In genomic region chr22:23180893-23181762, GRCh38 we compare ENCODE assay signal across 8 cellular contexts. TPM values are rescaled to one million over a fixed set of nuclear protein-coding genes. Genes with fewer than 3 reads are reported as not detected.
DNase-seq lines count a peak whose midpoint lies in the region; ATAC-seq, FAIRE-seq and TF ChIP-seq lines count a peak whose summit lies in the region.

No MANE protein-coding gene starts in this region.

- peak overlapping the region; percentile 82 for H3K27ac Mint-ChIP-seq in CD8-positive, alpha-beta T cell
- H3K27ac Mint-ChIP-seq in stimulated activated naive CD8-positive, alpha-beta T cell treated with anti-CD3 and anti-CD28 coated beads, Interleukin-15, amount 100 ng/mL, for 72 hours, result peak overlapping the region; percentile 42 to 48

- H3K27ac ChIP-seq in CD8-positive, alpha-beta T cell (ENCODE audit: low read depth, low read length), result peak overlapping the region; percentile 56
- peak overlapping the region; percentile 63 for H3K27ac ChIP-seq in KMS-11
- H3K27ac ChIP-seq in ascending aorta, result peak overlapping the region; percentile 73 to 80

- no peaks in the 10 kb centered on the region for H3K27me3 Mint-ChIP-seq in CD8-positive, alpha-beta T cell (ENCODE audit: low read depth)
- H3K27me3 Mint-ChIP-seq in stimulated activated naive CD8-positive, alpha-beta T cell treated with anti-CD3 and anti-CD28 coated beads, Interleukin-15, amount 100 ng/mL, for 72 hours, result no peaks in the 10 kb centered on the region

- peak overlapping the region; percentile 92 for H3K4me2 ChIP-seq in KMS-11

- peak overlapping the region; percentile 62; the same call in 1 of the 2 replicates for H3K9ac ChIP-seq in KMS-11

- intact Hi-C loops in CD8-positive, alpha-beta T cell (cut with DNase I, micrococcal nuclease), result loop anchor here (1.0 to 5.0 kb wide), 4 partner anchors 36 to 81 kb away; no protein-coding TSS in a partner anchor
- intact Hi-C loops in ascending aorta (cut with DNase I), result loop anchor here (1.0 kb wide), 2 partner anchors 23 to 45 kb away; no protein-coding TSS in a partner anchor
- intact Hi-C loops in left colon (cut with DNase I, micrococcal nuclease), result no loop called here

- H3K4me1 Mint-ChIP-seq in CD8-positive, alpha-beta T cell (ENCODE audit: low read depth), result peaks cover 61% of the 10 kb centered on the region
- H3K4me1 Mint-ChIP-seq in stimulated activated naive CD8-positive, alpha-beta T cell treated with anti-CD3 and anti-CD28 coated beads, Interleukin-15, amount 100 ng/mL, for 72 hours, result peaks cover 62% of the 10 kb centered on the region

- TF ChIP-seq CTCF in CD8-positive, alpha-beta T cell (IDR thresholded peaks at IDR 0.05), result no peak
- TF ChIP-seq CTCF in KMS-11 (conservative IDR thresholded peaks at IDR 0.05; ENCODE audit: low read depth, low read length) (no peak), ascending aorta (IDR thresholded peaks at IDR 0.05) (no peak), D721Med (IDR thresholded peaks at IDR 0.05; ENCODE audit: insufficient read depth, missing control alignments) (no peak)

- no peaks in the 10 kb centered on the region for H3K9me3 ChIP-seq in CD8-positive, alpha-beta T cell (ENCODE audit: low read length)
- H3K9me3 ChIP-seq in ascending aorta, result no peaks in the 10 kb centered on the region

- no peaks in the 10 kb centered on the region for H3K36me3 ChIP-seq in CD8-positive, alpha-beta T cell (ENCODE audit: insufficient read depth, low read length)
- H3K36me3 ChIP-seq in KMS-11 (ENCODE audit: insufficient read depth) (no peaks in the 10 kb centered on the region), ascending aorta (peaks cover 0 to 10% of the 10 kb centered on the region in 2 donors)

- POLR2A ChIA-PET in CD8-positive, alpha-beta T cell (lab: Charles Lee), result interaction anchor here (1.0 to 1.7 kb wide), 7 partner anchors 13 to 89 kb away, joined by 3 to 10 read pairs (median 4); no protein-coding TSS in a partner anchor

- H4K20me1 ChIP-seq in KMS-11 (ENCODE audit: insufficient read depth), result no peaks in the 10 kb centered on the region; the same call in 1 of the 2 replicates

- peaks cover 49% of the 10 kb centered on the region for H3K4me1 ChIP-seq in CD8-positive, alpha-beta T cell (ENCODE audit: insufficient read depth, low read length)
- H3K4me1 ChIP-seq in KMS-11 (ENCODE audit: low read depth, poor library complexity, severe bottlenecking), result peaks cover 43% of the 10 kb centered on the region
- H3K4me1 ChIP-seq in ascending aorta, result peaks cover 14 to 30% of the 10 kb centered on the region in 2 donors

- peaks cover 50% of the 10 kb centered on the region for H3K79me2 ChIP-seq in KMS-11 (ENCODE audit: insufficient read depth, low read depth)

- CTCF ChIA-PET in CD8-positive, alpha-beta T cell (lab: Charles Lee), result interaction anchor here (0.6 to 13.2 kb wide), 6 partner anchors 13 to 224 kb away, joined by 3 to 225 read pairs (median 4); no protein-coding TSS in a partner anchor

- peak in 4 of 7 experiments; percentile 32 to 63 (median 36) for DNase-seq in CD8-positive, alpha-beta T cell
- DNase-seq in ascending aorta (ENCODE audit: low spot score in 2 of 2) (no peak), left colon (peak in 1 of 2 donors; percentile 53), SKM-1 treated with dmso at 0.1 percent for 144 hours (lab: John Stamatoyannopoulos, UW; ENCODE audit: unreplicated experiment) (no peak), D721Med (ENCODE audit: insufficient read length, low spot score) (no peak)
- DNase-seq in stimulated activated naive CD8-positive, alpha-beta T cell treated with anti-CD3 and anti-CD28 coated beads, Interleukin-15, amount 100 ng/mL, for 72 hours, result peak; percentile 42 to 49

- no peaks in the 10 kb centered on the region for H3K27me3 ChIP-seq in CD8-positive, alpha-beta T cell (ENCODE audit: insufficient read depth, low read length)
- H3K27me3 ChIP-seq in KMS-11 (ENCODE audit: insufficient read depth, low read depth) (no peaks in the 10 kb centered on the region), ascending aorta (no peaks in the 10 kb centered on the region)

- peak overlapping the region; percentile 92 for H3K4me3 Mint-ChIP-seq in CD8-positive, alpha-beta T cell
- peak overlapping the region; percentile 92 to 95 for H3K4me3 Mint-ChIP-seq in stimulated activated naive CD8-positive, alpha-beta T cell treated with anti-CD3 and anti-CD28 coated beads, Interleukin-15, amount 100 ng/mL, for 72 hours

- H2AFZ ChIP-seq in KMS-11 (ENCODE audit: low read depth), result no peak overlapping the region

- peak overlapping the region; percentile 48 for H3K4me3 ChIP-seq in CD8-positive, alpha-beta T cell (ENCODE audit: low read depth, low read length)
- H3K4me3 ChIP-seq in KMS-11 (IDR thresholded peaks at IDR 0.05; ENCODE audit: insufficient read depth, low read depth, low read length), result no peak overlapping the region
- H3K4me3 ChIP-seq in ascending aorta, result peak overlapping the region; percentile 61 to 95

- H3K36me3 Mint-ChIP-seq in CD8-positive, alpha-beta T cell, result peaks cover 8% of the 10 kb centered on the region

- peak; percentile 12 for ATAC-seq in CD8-positive, alpha-beta T cell
- ATAC-seq in left colon, result peak; percentile 3
- ATAC-seq in stimulated activated naive CD8-positive, alpha-beta T cell treated with anti-CD3 and anti-CD28 coated beads, Interleukin-15, amount 100 ng/mL, for 72 hours, result peak; percentile 10
- ATAC-seq in GM21576 (IDR thresholded peaks at IDR 0.05; ENCODE audit: unreplicated experiment), result no peak

- no peak for FAIRE-seq in D721Med (lab: Jason Lieb, UNC)

- peaks cover 6% of the 10 kb centered on the region for H3K9me3 Mint-ChIP-seq in CD8-positive, alpha-beta T cell
- H3K9me3 Mint-ChIP-seq in stimulated activated naive CD8-positive, alpha-beta T cell treated with anti-CD3 and anti-CD28 coated beads, Interleukin-15, amount 100 ng/mL, for 72 hours, result peaks cover 0 to 6% of the 10 kb centered on the region in 2 donors

RNA-seq across cellular contexts. Expression of gene BCR, which starts 0.8 kb away (rescaled TPM):
- total RNA-seq in CD8-positive, alpha-beta T cell, result 10 to 100 TPM; 72.1 to 78.5 TPM
- total RNA-seq in ascending aorta (216 TPM), left colon (10 to 100 TPM; 55.5 to 57.5 TPM)

RNA-seq across cellular contexts. Expression of gene RAB36, which starts 35.9 kb away (rescaled TPM):
- total RNA-seq in CD8-positive, alpha-beta T cell, result under 1 TPM; 0.52 to 0.64 TPM
- total RNA-seq in ascending aorta, result 1.8 TPM
- total RNA-seq in left colon, result 1 to 10 TPM; 1.1 to 1.2 TPM

RNA-seq across cellular contexts. Expression of gene RSPH14, which starts 39.3 kb away (rescaled TPM):
- under 1 TPM in 1 of 2 experiments, not detected in 1; 0.71 TPM for total RNA-seq in CD8-positive, alpha-beta T cell
- not detected for total RNA-seq in ascending aorta
- total RNA-seq in left colon, result under 1 TPM in 1 of 2 donors, not detected in 1; 0.82 TPM

Comparison
In these comparisons a context has a peak if more than half of its experiments do, and no peak if none do; other contexts are left out.
1. DNase-seq: peak in CD8-positive, alpha-beta T cell (4 of 7) and stimulated activated naive CD8-positive, alpha-beta T cell treated with anti-CD3 and anti-CD28 coated beads, Interleukin-15, amount 100 ng/mL, for 72 hours (2 of 2); none in ascending aorta (0 of 2), SKM-1 treated with dmso at 0.1 percent for 144 hours (single experiment) and D721Med (single experiment).
2. intact Hi-C loops: an anchor here in CD8-positive, alpha-beta T cell (1.0 to 5.0 kb wide) and ascending aorta (1.0 kb wide); none called in left colon.
3. Peak in every context shown above with its lines, with median percentiles within 50 percentile points of each other: H3K27ac ChIP-seq.